In the genomic region with DNA sequence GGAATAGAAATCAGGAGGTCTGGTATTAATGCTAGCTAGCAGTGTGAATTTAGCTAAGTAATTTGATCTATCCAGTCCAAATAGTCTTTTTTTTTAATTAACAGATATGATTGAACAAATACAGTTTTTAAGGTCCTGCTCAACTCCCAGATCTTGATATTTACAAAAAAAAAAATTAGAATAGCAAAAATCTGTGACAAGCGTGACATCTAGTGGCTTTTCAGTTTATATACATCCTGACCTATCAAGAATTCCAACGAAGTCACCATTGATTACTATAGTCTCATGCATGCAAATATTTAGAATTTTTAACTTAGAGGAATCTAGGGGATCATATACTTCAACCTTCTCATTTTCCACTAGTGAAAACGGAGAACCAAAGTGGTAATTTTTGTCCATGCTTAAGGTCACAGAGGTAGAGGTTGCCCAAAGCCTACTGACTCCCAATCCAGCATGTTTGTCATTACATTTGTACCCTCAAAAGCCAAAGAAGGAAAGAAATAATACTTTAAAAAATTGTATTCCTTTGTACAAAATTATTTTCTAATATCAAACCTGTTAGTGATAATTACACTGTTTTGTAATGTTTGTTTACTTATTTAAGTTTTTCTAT, we compare ENCODE assay signal across 8 cellular contexts.
A peak's percentile ranks its signal among the peaks of the same experiment; 100 is the strongest.
DNase-seq lines count a peak whose midpoint lies in the region; ATAC-seq, FAIRE-seq and TF ChIP-seq lines count a peak whose summit lies in the region.

No MANE protein-coding gene starts in this region.

- no peak for FAIRE-seq in HTR-8/SVneo (lab: Jason Lieb, UNC)

- ATAC-seq in GM18502 (IDR thresholded peaks at IDR 0.05; ENCODE audit: poor library complexity, unreplicated experiment): no peak

- DNase-seq in HTR-8/SVneo (ENCODE audit: insufficient read length, low spot score): peak; percentile 45
- DNase-seq in SW480 (ENCODE audit: low spot score): peak; percentile 26
- DNase-seq in iris pigment epithelial cell (ENCODE audit: low read depth): peak; percentile 57
- no peak for DNase-seq in ecto neural progenitor cell (ENCODE audit: low spot score)
- no peak for DNase-seq in epidermal melanocyte (ENCODE audit: insufficient read length, low spot score)
- no peak for DNase-seq in activated effector memory CD4-positive, alpha-beta T cell treated with anti-CD3 and anti-CD28 coated beads, Interleukin-2, amount 50 U/mL, for 16 hours

- TF ChIP-seq CTCF in C4-2B (conservative IDR thresholded peaks at IDR 0.05): peak; percentile 75

- no peak overlapping the region for H3K27ac ChIP-seq in C4-2B

Comparison
In these comparisons a context has a peak if more than half of its experiments do, and no peak if none do; other contexts are left out.
1. DNase-seq: peak in HTR-8/SVneo (single experiment), SW480 (single experiment) and iris pigment epithelial cell (single experiment); none in ecto neural progenitor cell (single experiment), epidermal melanocyte (single experiment) and activated effector memory CD4-positive, alpha-beta T cell treated with anti-CD3 and anti-CD28 coated beads, Interleukin-2, amount 50 U/mL, for 16 hours (single experiment).